ENCODE assay signal across 9 cellular contexts in genomic region chr16:87108278-87108677, GRCh38.
"Had no signal": no experiment of that assay in that cellular context is flagged by ENCODE, and none has a peak within 500 bp of the region (broad histone marks: within the 10 kb centered on the region; RNA-seq: fewer than 3 reads in every experiment).

No MANE protein-coding gene starts in this region.

- H3K4me3 Mint-ChIP-seq: HFFc6, IgD-negative memory B cell had no signal

- H2AFZ ChIP-seq: GM23248 had no signal

- H3K27ac ChIP-seq: GM23248, HL-60 had no signal

- FAIRE-seq: H54 had no signal

- H3K36me3 ChIP-seq: HAP-1 had no signal

- DNase-seq: GOT3, KG1 had no signal

- H3K9me3 ChIP-seq: HAP-1 had no signal

- H3K27ac Mint-ChIP-seq: HFFc6, IgD-negative memory B cell had no signal

- H3K9me3 Mint-ChIP-seq: HFFc6 had no signal

- H3K4me3 ChIP-seq: GM23248, HAP-1 had no signal

- ATAC-seq: HCT116 had no signal

- H3K4me1 Mint-ChIP-seq: IgD-negative memory B cell had no signal

- H3K9ac ChIP-seq: GM23248 had no signal
